Comparison of ENCODE assay signal across 23 cellular contexts in genomic region chr1:224898937-224899336, GRCh38.
"Had no signal": no experiment of that assay in that cellular context is flagged by ENCODE, and none has a peak within 500 bp of the region (broad histone marks: within the 10 kb centered on the region; RNA-seq: fewer than 3 reads in every experiment).

No MANE protein-coding gene starts in this region.

- H3K36me3 ChIP-seq: colonic mucosa, esophagus muscularis mucosa, esophagus squamous epithelium, gastrocnemius medialis, gastroesophageal sphincter, heart left ventricle, heart right ventricle had no signal

- H3K27ac ChIP-seq: colonic mucosa, coronary artery, dorsolateral prefrontal cortex, epithelial cell of prostate, esophagus muscularis mucosa, esophagus squamous epithelium, foreskin keratinocyte, gastrocnemius medialis, gastroesophageal sphincter, heart left ventricle, heart right ventricle had no signal

- H3K4me3 ChIP-seq: colonic mucosa, coronary artery, dorsolateral prefrontal cortex, esophagus muscularis mucosa, esophagus squamous epithelium, gastrocnemius medialis, gastroesophageal sphincter, heart left ventricle, heart right ventricle had no signal

- H3K9me3 ChIP-seq: colonic mucosa, esophagus muscularis mucosa, esophagus squamous epithelium, gastrocnemius medialis, gastroesophageal sphincter had no signal

- DNase-seq: colonic mucosa; cortex of kidney; dermis blood vessel endothelial cell; dorsolateral prefrontal cortex; effector CD4-positive, alpha-beta T cell; effector CD8-positive, alpha-beta T cell; effector memory CD4-positive, alpha-beta T cell; effector memory CD8-positive, alpha-beta T cell; endodermal cell; erythroblast; esophagus squamous epithelium; foreskin fibroblast; foreskin keratinocyte; foreskin melanocyte; gastrocnemius medialis; glutamatergic neuron; head of caudate nucleus; heart left ventricle; heart right ventricle had no signal

- H3K4me1 ChIP-seq: colonic mucosa, esophagus muscularis mucosa, esophagus squamous epithelium, foreskin keratinocyte, gastrocnemius medialis, gastroesophageal sphincter, heart left ventricle, heart right ventricle had no signal
